In the genomic region with DNA sequence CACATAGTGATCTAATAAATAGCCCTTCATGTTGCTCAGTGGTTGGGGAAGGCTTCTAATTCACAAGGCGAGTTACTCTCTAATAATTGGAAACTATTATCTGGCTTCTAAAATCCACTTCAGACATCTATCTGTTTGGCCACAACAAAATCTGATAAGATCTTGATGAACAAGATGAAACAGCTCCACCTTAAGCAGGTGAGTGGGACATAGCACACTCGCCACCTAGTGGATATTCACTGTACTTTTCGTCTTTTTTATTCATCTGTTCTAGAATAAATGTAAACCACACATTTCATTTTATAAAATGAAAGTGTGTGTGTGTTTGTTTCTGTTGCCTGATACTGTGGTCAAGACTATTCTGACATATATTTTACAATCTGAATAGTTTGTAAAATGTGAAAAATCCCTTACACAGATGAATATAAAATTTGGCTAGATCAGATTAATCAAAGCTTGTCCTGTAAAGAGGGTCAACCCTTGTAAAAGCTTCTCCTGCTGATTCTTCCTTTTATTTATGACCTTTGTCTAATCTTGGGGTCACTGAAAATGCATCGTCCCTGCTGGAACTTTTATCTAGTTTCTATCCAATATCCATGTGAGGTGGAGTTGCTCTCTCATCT, we compare ENCODE assay signal across 1 cellular context.
TF ChIP-seq lines count a peak whose summit lies in the region.

No MANE protein-coding gene starts in this region.

TF ChIP-seq in A549, 52 proteins besides CTCF, POLR2A, EP300 and RAD21 (continued from another document):
- TF ChIP-seq, protein P1, sequence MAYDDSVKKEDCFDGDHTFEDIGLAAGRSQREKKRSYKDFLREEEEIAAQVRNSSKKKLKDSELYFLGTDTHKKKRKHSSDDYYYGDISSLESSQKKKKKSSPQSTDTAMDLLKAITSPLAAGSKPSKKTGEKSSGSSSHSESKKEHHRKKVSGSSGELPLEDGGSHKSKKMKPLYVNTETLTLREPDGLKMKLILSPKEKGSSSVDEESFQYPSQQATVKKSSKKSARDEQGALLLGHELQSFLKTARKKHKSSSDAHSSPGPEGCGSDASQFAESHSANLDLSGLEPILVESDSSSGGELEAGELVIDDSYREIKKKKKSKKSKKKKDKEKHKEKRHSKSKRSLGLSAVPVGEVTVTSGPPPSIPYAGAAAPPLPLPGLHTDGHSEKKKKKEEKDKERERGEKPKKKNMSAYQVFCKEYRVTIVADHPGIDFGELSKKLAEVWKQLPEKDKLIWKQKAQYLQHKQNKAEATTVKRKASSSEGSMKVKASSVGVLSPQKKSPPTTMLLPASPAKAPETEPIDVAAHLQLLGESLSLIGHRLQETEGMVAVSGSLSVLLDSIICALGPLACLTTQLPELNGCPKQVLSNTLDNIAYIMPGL (CRISPR knock-in tag; IDR thresholded peaks at IDR 0.05; ENCODE audit: borderline replicate concordance): no peak
TF ChIP-seq in A549: peak in this region for 1.
